ENCODE assay signal across 28 cellular contexts in genomic region chr16:58713742-58714141, GRCh38.
"Had no signal": no experiment of that assay in that cellular context is flagged by ENCODE, and none has a peak within 500 bp of the region (broad histone marks: within the 10 kb centered on the region; RNA-seq: fewer than 3 reads in every experiment).

No MANE protein-coding gene starts in this region.

- H3K4me1 ChIP-seq: colonic mucosa, esophagus squamous epithelium, foreskin keratinocyte, gastrocnemius medialis, heart left ventricle, heart right ventricle had no signal

- H3K9me3 ChIP-seq: colonic mucosa, esophagus muscularis mucosa, esophagus squamous epithelium, gastrocnemius medialis, gastroesophageal sphincter, heart left ventricle, heart right ventricle had no signal

- H2AFZ ChIP-seq: hepatocyte had no signal

- H3K27ac ChIP-seq: colonic mucosa, coronary artery, dorsolateral prefrontal cortex, epithelial cell of prostate, esophagus muscularis mucosa, esophagus squamous epithelium, foreskin keratinocyte, gastrocnemius medialis, gastroesophageal sphincter, heart left ventricle, heart right ventricle, hepatocyte had no signal

- DNase-seq: colonic mucosa; cortex of kidney; dermis blood vessel endothelial cell; dorsolateral prefrontal cortex; effector CD4-positive, alpha-beta T cell; effector CD8-positive, alpha-beta T cell; effector memory CD4-positive, alpha-beta T cell; effector memory CD8-positive, alpha-beta T cell; endodermal cell; erythroblast; esophagus squamous epithelium; foreskin fibroblast; foreskin keratinocyte; foreskin melanocyte; gastrocnemius medialis; glutamatergic neuron; head of caudate nucleus; heart left ventricle; heart right ventricle had no signal

- H3K4me2 ChIP-seq: hepatocyte had no signal

- H3K4me3 ChIP-seq: colonic mucosa, coronary artery, dorsolateral prefrontal cortex, esophagus muscularis mucosa, esophagus squamous epithelium, gastrocnemius medialis, gastroesophageal sphincter, heart left ventricle, heart right ventricle, hepatocyte had no signal

- H3K79me2 ChIP-seq: hepatocyte had no signal

- FAIRE-seq: endometrium, endothelial cell of umbilical vein, frontal cortex had no signal

- H3K27me3 ChIP-seq: colonic mucosa, dorsolateral prefrontal cortex, esophagus muscularis mucosa, esophagus squamous epithelium, foreskin keratinocyte, gastrocnemius medialis, gastroesophageal sphincter, heart left ventricle, heart right ventricle, hepatocyte had no signal

- ATAC-seq: effector memory CD8-positive, alpha-beta T cell; esophagus mucosa; foreskin keratinocyte; gastrocnemius medialis; gastroesophageal sphincter; heart left ventricle; heart right ventricle had no signal
